17 cellular contexts compared by ENCODE assay signal in the genomic region with DNA sequence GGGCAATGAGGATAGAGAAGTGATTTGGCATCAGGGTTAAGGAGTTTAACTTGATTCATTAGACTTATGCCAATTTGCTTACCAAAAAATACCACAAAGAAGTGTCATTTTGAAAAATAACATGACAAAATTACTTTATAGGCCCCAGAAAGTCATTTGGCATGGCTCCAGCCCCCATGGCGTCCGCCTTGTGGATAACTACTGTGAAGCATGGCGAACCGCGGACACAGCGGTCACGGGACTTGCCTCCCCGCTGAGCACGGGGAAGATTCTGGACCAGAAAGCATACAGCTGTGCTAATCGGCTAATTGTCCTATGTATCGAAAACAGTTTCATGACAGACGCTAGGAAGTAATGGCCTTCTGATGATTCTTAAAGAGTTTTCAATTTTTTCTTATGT. TPM values are rescaled to one million over a fixed set of nuclear protein-coding genes. Genes with fewer than 3 reads are reported as not detected.
DNase-seq lines count a peak whose midpoint lies in the region; ATAC-seq, FAIRE-seq and TF ChIP-seq lines count a peak whose summit lies in the region.
"Had no signal": no experiment of that assay in that cellular context is flagged by ENCODE, and none has a peak within 500 bp of the region (broad histone marks: within the 10 kb centered on the region; RNA-seq: fewer than 3 reads in every experiment).

No MANE protein-coding gene starts in this region.

- H3K27me3 ChIP-seq in thoracic aorta (replicated peaks; ENCODE audit: insufficient read depth) = no peaks in the 10 kb centered on the region
- H3K27me3 ChIP-seq in small intestine (ENCODE audit: control insufficient read depth in 2 of 2, insufficient read depth in 2 of 2, low read length in 2 of 2) = no peaks in the 10 kb centered on the region
- H3K27me3 ChIP-seq: MG63 had no signal

- H3K4me1 ChIP-seq in thoracic aorta (ENCODE audit: control insufficient read depth in 1 of 2, low read depth in 2 of 2) (peaks cover 5 to 25% of the 10 kb centered on the region in 2 donors), small intestine (ENCODE audit: control insufficient read depth in 2 of 2, insufficient read depth in 1 of 2, low read depth in 1 of 2, low read length in 1 of 2) (peaks cover 0 to 4% of the 10 kb centered on the region in 2 donors)
- H3K4me1 ChIP-seq: psoas muscle had no signal

- peaks cover 36% of the 10 kb centered on the region for H3K4me1 Mint-ChIP-seq in activated T-cell treated with anti-CD3 and anti-CD28 coated beads, Interleukin-2, amount 50 U/mL, for 72 hours (ENCODE audit: low read depth)
- H3K4me1 Mint-ChIP-seq in T-helper 17 cell = peaks cover 21% of the 10 kb centered on the region
- peaks cover 39 to 65% of the 10 kb centered on the region in 2 donors for H3K4me1 Mint-ChIP-seq in effector memory CD8-positive, alpha-beta T cell (ENCODE audit: low read depth in 2 of 2)

- ATAC-seq in activated T-cell treated with anti-CD3 and anti-CD28 coated beads, Interleukin-2, amount 50 U/mL, for 72 hours (replicated peaks in 1 of 2) = no peak
- ATAC-seq in T-helper 17 cell (no peak), thoracic aorta (ENCODE audit: insufficient number of reproducible peaks, low FRiP score, low read depth) (no peak)
- ATAC-seq in effector memory CD8-positive, alpha-beta T cell (replicated peaks) = no peak
- ATAC-seq: psoas muscle had no signal

- no peak for FAIRE-seq in small intestine (lab: Jason Lieb, UNC)
- FAIRE-seq: H54 had no signal

- no peaks in the 10 kb centered on the region for H3K9me3 Mint-ChIP-seq in activated T-cell treated with anti-CD3 and anti-CD28 coated beads, Interleukin-2, amount 50 U/mL, for 72 hours
- no peaks in the 10 kb centered on the region for H3K9me3 Mint-ChIP-seq in effector memory CD8-positive, alpha-beta T cell
- H3K9me3 Mint-ChIP-seq: type B pancreatic cell had no signal

- peak overlapping the region; percentile 74 for H3K27ac Mint-ChIP-seq in activated T-cell treated with anti-CD3 and anti-CD28 coated beads, Interleukin-2, amount 50 U/mL, for 72 hours
- peak overlapping the region; percentile 9 for H3K27ac Mint-ChIP-seq in T-helper 17 cell
- H3K27ac Mint-ChIP-seq in effector memory CD8-positive, alpha-beta T cell = peak overlapping the region; percentile 0 to 45
- H3K27ac Mint-ChIP-seq: type B pancreatic cell had no signal

- no peak for TF ChIP-seq CTCF in thoracic aorta (IDR thresholded peaks at IDR 0.05)

- no peak overlapping the region for H3K4me3 Mint-ChIP-seq in activated T-cell treated with anti-CD3 and anti-CD28 coated beads, Interleukin-2, amount 50 U/mL, for 72 hours
- no peak overlapping the region for H3K4me3 Mint-ChIP-seq in T-helper 17 cell
- H3K4me3 Mint-ChIP-seq in effector memory CD8-positive, alpha-beta T cell = peak overlapping the region; percentile 1 to 40
- H3K4me3 Mint-ChIP-seq: type B pancreatic cell had no signal

- H3K36me3 ChIP-seq in thoracic aorta (peaks cover 4% of the 10 kb centered on the region), small intestine (ENCODE audit: control insufficient read depth in 2 of 2, insufficient read depth in 2 of 2, low read length in 2 of 2) (no peaks in the 10 kb centered on the region)
- H3K36me3 ChIP-seq: MG63 had no signal

- H3K9me3 ChIP-seq in T-helper 17 cell (ENCODE audit: control insufficient read depth, low read length, poor library complexity, severe bottlenecking) = no peaks in the 10 kb centered on the region
- H3K9me3 ChIP-seq in thoracic aorta = no peaks in the 10 kb centered on the region
- no peaks in the 10 kb centered on the region for H3K9me3 ChIP-seq in small intestine (ENCODE audit: control insufficient read depth, low read depth)
- H3K9me3 ChIP-seq: MG63, psoas muscle, SK-N-SH had no signal

- H3K36me3 Mint-ChIP-seq in activated T-cell treated with anti-CD3 and anti-CD28 coated beads, Interleukin-2, amount 50 U/mL, for 72 hours (ENCODE audit: insufficient read depth in 2 of 2) = no peaks in the 10 kb centered on the region
- H3K36me3 Mint-ChIP-seq in T-helper 17 cell (ENCODE audit: low read depth) = peaks cover 2% of the 10 kb centered on the region
- H3K36me3 Mint-ChIP-seq in effector memory CD8-positive, alpha-beta T cell (ENCODE audit: insufficient read depth) = no peaks in the 10 kb centered on the region
- H3K36me3 Mint-ChIP-seq: type B pancreatic cell had no signal

- DNase-seq in activated T-cell treated with anti-CD3 and anti-CD28 coated beads, Interleukin-2, amount 50 U/mL, for 72 hours = no peak
- DNase-seq in activated T-cell treated with anti-CD3 and anti-CD28 coated beads, Interleukin-2, amount 50 U/mL, for 48 hours = no peak
- DNase-seq in T-helper 17 cell = no peak
- no peak for DNase-seq in effector memory CD8-positive, alpha-beta T cell
- DNase-seq in thoracic aorta (ENCODE audit: low spot score) = no peak
- DNase-seq in AG20443 (ENCODE audit: low spot score) = no peak
- DNase-seq in small intestine = no peak
- no peak for DNase-seq in GOT3 (lab: John Stamatoyannopoulos, UW)
- DNase-seq: cerebellar nuclear complex; effector CD8-positive, alpha-beta T cell; MG63; NCI-H1436 treated with DMSO at 0.1 percent for 48 hours; psoas muscle; SK-N-SH had no signal

- H3K27ac ChIP-seq in thoracic aorta = peak overlapping the region; percentile 43 to 57
- no peak overlapping the region for H3K27ac ChIP-seq in small intestine (ENCODE audit: low read depth in 1 of 2, low read length in 1 of 2)
- H3K27ac ChIP-seq: psoas muscle had no signal

- no peak overlapping the region for H3K4me3 ChIP-seq in thoracic aorta
- H3K4me3 ChIP-seq in small intestine (ENCODE audit: low read depth in 1 of 2, low read length in 2 of 2) = no peak overlapping the region
- H3K4me3 ChIP-seq: lung, MG63, psoas muscle had no signal

- WGBS in small intestine, 3 donors = 91 to 97% (median 96%) methylated on average over 12 of the region's 12 CpGs

- H3K27me3 Mint-ChIP-seq in activated T-cell treated with anti-CD3 and anti-CD28 coated beads, Interleukin-2, amount 50 U/mL, for 72 hours (ENCODE audit: low read depth) = no peaks in the 10 kb centered on the region
- H3K27me3 Mint-ChIP-seq in T-helper 17 cell = no peaks in the 10 kb centered on the region
- H3K27me3 Mint-ChIP-seq in effector memory CD8-positive, alpha-beta T cell = no peaks in the 10 kb centered on the region
- H3K27me3 Mint-ChIP-seq: type B pancreatic cell had no signal

RNA-seq across cellular contexts. Expression of a gene that starts 35.4 kb away (rescaled TPM):
- 10 to 100 TPM; 31.0 to 33.5 TPM for total RNA-seq in activated T-cell treated with anti-CD3 and anti-CD28 coated beads, Interleukin-2, amount 50 U/mL, for 72 hours
- 10 to 100 TPM; 23.5 to 29.1 TPM for total RNA-seq in T-helper 17 cell
- total RNA-seq in thoracic aorta = 10 to 100 TPM; 76.8 to 87.2 TPM
- 1 to 10 TPM; 3.8 to 9.8 (median 3.8) TPM for polyA plus RNA-seq in small intestine

Comparison
In these comparisons a context has a peak if more than half of its experiments do, and no peak if none do; other contexts are left out.
1. H3K27ac Mint-ChIP-seq: peak in every context shown above with its lines; median percentile 74 in activated T-cell treated with anti-CD3 and anti-CD28 coated beads, Interleukin-2, amount 50 U/mL, for 72 hours; 22 in effector memory CD8-positive, alpha-beta T cell; 9 in T-helper 17 cell.
2. H3K4me3 Mint-ChIP-seq: peak in effector memory CD8-positive, alpha-beta T cell (2 of 2); none in activated T-cell treated with anti-CD3 and anti-CD28 coated beads, Interleukin-2, amount 50 U/mL, for 72 hours (0 of 2) and T-helper 17 cell (single experiment).
3. H3K27ac ChIP-seq: peak in thoracic aorta (2 of 2); none in small intestine (0 of 2).